ENCODE assay signal across 33 cellular contexts in genomic region chr7:63041786-63042185, GRCh38.
"Had no signal": no experiment of that assay in that cellular context is flagged by ENCODE, and none has a peak within 500 bp of the region (broad histone marks: within the 10 kb centered on the region; RNA-seq: fewer than 3 reads in every experiment).

No MANE protein-coding gene starts in this region.

- H3K36me3 ChIP-seq: ascending aorta, breast epithelium, cardiac muscle cell, colonic mucosa, esophagus squamous epithelium, gastroesophageal sphincter, WERI-Rb-1 had no signal

- DNase-seq: activated B cell treated with CpG ODN at 0.5 μM for 24 hours; activated CD4-positive, alpha-beta T cell treated with anti-CD3 and anti-CD28 coated beads for 48 hours; activated CD4-positive, alpha-beta T cell treated with anti-CD3 and anti-CD28 coated beads, Interleukin-2, amount 50 U/mL, for 1 hour; activated CD4-positive, alpha-beta T cell treated with anti-CD3 and anti-CD28 coated beads, Interleukin-2, amount 50 U/mL, for 48 hours; activated CD8-positive, alpha-beta memory T cell treated with anti-CD3 and anti-CD28 coated beads, Interleukin-2, amount 10 ng/mL, durations not matched to agents 7 days and 5 days; activated CD8-positive, alpha-beta memory T cell treated with anti-CD3 and anti-CD28 coated beads, Interleukin-2, amount 50 U/mL, for 48 hours; activated CD8-positive, alpha-beta T cell treated with anti-CD3 and anti-CD28 coated beads for 36 hours; activated gamma-delta T cell; activated naive CD4-positive, alpha-beta T cell; activated naive CD4-positive, alpha-beta T cell treated with anti-CD3 and anti-CD28 coated beads, Interleukin-2, amount 10 ng/mL, durations not matched to agents 7 days and 5 days; activated naive CD8-positive, alpha-beta T cell treated with anti-CD3 and anti-CD28 coated beads, Interleukin-2, amount 10 ng/mL, durations not matched to agents 7 days and 5 days; activated T-cell treated with anti-CD3 and anti-CD28 coated beads for 4 hours; activated T-cell treated with anti-CD3 and anti-CD28 coated beads, Interleukin-2, amount 50 U/mL, for 24 hours; activated T-cell treated with anti-CD3 and anti-CD28 coated beads, Interleukin-2, amount 50 U/mL, for 72 hours; colonic mucosa; effector CD8-positive, alpha-beta T cell; esophagus squamous epithelium; foreskin melanocyte; SW 1271; T-cell; T1000; WERI-Rb-1 had no signal

- H3K27me3 Mint-ChIP-seq: activated B cell treated with CpG ODN at 0.5 μM for 24 hours; activated CD8-positive, alpha-beta memory T cell treated with anti-CD3 and anti-CD28 coated beads, Interleukin-2, amount 10 ng/mL, durations not matched to agents 7 days and 5 days; activated CD8-positive, alpha-beta T cell treated with anti-CD3 and anti-CD28 coated beads for 36 hours; activated naive CD4-positive, alpha-beta T cell treated with anti-CD3 and anti-CD28 coated beads, Interleukin-2, amount 10 ng/mL, durations not matched to agents 7 days and 5 days; activated naive CD8-positive, alpha-beta T cell treated with anti-CD3 and anti-CD28 coated beads, Interleukin-2, amount 10 ng/mL, durations not matched to agents 7 days and 5 days; activated T-cell treated with anti-CD3 and anti-CD28 coated beads, Interleukin-2, amount 50 U/mL, for 24 hours; central memory CD8-positive, alpha-beta T cell; T-cell had no signal

- H3K4me1 ChIP-seq: ascending aorta, breast epithelium, colonic mucosa, esophagus squamous epithelium, gastroesophageal sphincter had no signal

- H3K27ac Mint-ChIP-seq: activated B cell treated with CpG ODN at 0.5 μM for 24 hours; activated CD8-positive, alpha-beta memory T cell treated with anti-CD3 and anti-CD28 coated beads, Interleukin-2, amount 10 ng/mL, durations not matched to agents 7 days and 5 days; activated CD8-positive, alpha-beta T cell treated with anti-CD3 and anti-CD28 coated beads for 36 hours; activated naive CD4-positive, alpha-beta T cell treated with anti-CD3 and anti-CD28 coated beads, Interleukin-2, amount 10 ng/mL, durations not matched to agents 7 days and 5 days; activated naive CD4-positive, alpha-beta T cell treated with anti-CD3 and anti-CD28 coated beads, Interleukin-2, amount 50 U/mL, for 72 hours; activated naive CD8-positive, alpha-beta T cell treated with anti-CD3 and anti-CD28 coated beads, Interleukin-2, amount 10 ng/mL, durations not matched to agents 7 days and 5 days; activated T-cell treated with anti-CD3 and anti-CD28 coated beads, Interleukin-2, amount 50 U/mL, for 24 hours; activated T-cell treated with anti-CD3 and anti-CD28 coated beads, Interleukin-2, amount 50 U/mL, for 72 hours; brain; T-cell; T-helper 1 cell treated with Interleukin-12 subunit alpha and Interleukin-12 subunit beta and Interleukin-4 antibody, amounts not matched to agents 30 μg/mL and 1 μg/mL, for 36 hours; T-helper 2 cell treated with Interferon-gamma antibody and Interleukin-4, amounts not matched to agents 5 μg/mL and 100 μg/mL, for 36 hours had no signal

- H3K4me3 Mint-ChIP-seq: activated B cell treated with CpG ODN at 0.5 μM for 24 hours; activated CD8-positive, alpha-beta memory T cell treated with anti-CD3 and anti-CD28 coated beads, Interleukin-2, amount 10 ng/mL, durations not matched to agents 7 days and 5 days; activated CD8-positive, alpha-beta T cell treated with anti-CD3 and anti-CD28 coated beads for 36 hours; activated naive CD4-positive, alpha-beta T cell treated with anti-CD3 and anti-CD28 coated beads, Interleukin-2, amount 10 ng/mL, durations not matched to agents 7 days and 5 days; activated naive CD8-positive, alpha-beta T cell treated with anti-CD3 and anti-CD28 coated beads, Interleukin-2, amount 10 ng/mL, durations not matched to agents 7 days and 5 days; activated T-cell treated with anti-CD3 and anti-CD28 coated beads, Interleukin-2, amount 50 U/mL, for 24 hours; activated T-cell treated with anti-CD3 and anti-CD28 coated beads, Interleukin-2, amount 50 U/mL, for 72 hours; brain; central memory CD8-positive, alpha-beta T cell; T-cell; T-helper 1 cell treated with Interleukin-12 subunit alpha and Interleukin-12 subunit beta and Interleukin-4 antibody, amounts not matched to agents 30 μg/mL and 1 μg/mL, for 36 hours; T-helper 2 cell treated with Interferon-gamma antibody and Interleukin-4, amounts not matched to agents 5 μg/mL and 100 μg/mL, for 36 hours had no signal

- H3K4me3 ChIP-seq: ascending aorta, breast epithelium, cardiac muscle cell, colonic mucosa, esophagus squamous epithelium, gastroesophageal sphincter had no signal

- ATAC-seq: activated CD4-positive, CD25-positive, alpha-beta regulatory T cell treated with anti-CD3 and anti-CD28 coated beads, Interleukin-2, amount 50 U/mL, for 24 hours; activated CD8-positive, alpha-beta memory T cell treated with anti-CD3 and anti-CD28 coated beads, Interleukin-2, amount 10 ng/mL, durations not matched to agents 7 days and 5 days; activated CD8-positive, alpha-beta T cell treated with anti-CD3 and anti-CD28 coated beads for 36 hours; activated naive CD4-positive, alpha-beta T cell treated with anti-CD3 and anti-CD28 coated beads, Interleukin-2, amount 50 U/mL, for 72 hours; activated T-cell treated with anti-CD3 and anti-CD28 coated beads, Interleukin-2, amount 50 U/mL, for 72 hours; T-cell had no signal

- H3K36me3 Mint-ChIP-seq: activated CD8-positive, alpha-beta memory T cell treated with anti-CD3 and anti-CD28 coated beads, Interleukin-2, amount 10 ng/mL, durations not matched to agents 7 days and 5 days; activated naive CD4-positive, alpha-beta T cell treated with anti-CD3 and anti-CD28 coated beads, Interleukin-2, amount 10 ng/mL, durations not matched to agents 7 days and 5 days; activated naive CD8-positive, alpha-beta T cell treated with anti-CD3 and anti-CD28 coated beads, Interleukin-2, amount 10 ng/mL, durations not matched to agents 7 days and 5 days; brain; T-cell had no signal

- H3K4me1 Mint-ChIP-seq: activated B cell treated with CpG ODN at 0.5 μM for 24 hours; activated CD8-positive, alpha-beta memory T cell treated with anti-CD3 and anti-CD28 coated beads, Interleukin-2, amount 10 ng/mL, durations not matched to agents 7 days and 5 days; activated naive CD4-positive, alpha-beta T cell treated with anti-CD3 and anti-CD28 coated beads, Interleukin-2, amount 10 ng/mL, durations not matched to agents 7 days and 5 days; activated naive CD8-positive, alpha-beta T cell treated with anti-CD3 and anti-CD28 coated beads, Interleukin-2, amount 10 ng/mL, durations not matched to agents 7 days and 5 days; brain; central memory CD8-positive, alpha-beta T cell; T-cell had no signal

- H3K27ac ChIP-seq: ascending aorta, breast epithelium, cardiac muscle cell, colonic mucosa, epithelial cell of prostate, esophagus squamous epithelium, gastroesophageal sphincter, WERI-Rb-1 had no signal

- H3K9me3 ChIP-seq: colonic mucosa had no signal

- H3K27me3 ChIP-seq: ascending aorta, breast epithelium, cardiac muscle cell, colonic mucosa, esophagus squamous epithelium, gastroesophageal sphincter had no signal
